Comparison of ENCODE assay signal across 32 cellular contexts in the genomic region with DNA sequence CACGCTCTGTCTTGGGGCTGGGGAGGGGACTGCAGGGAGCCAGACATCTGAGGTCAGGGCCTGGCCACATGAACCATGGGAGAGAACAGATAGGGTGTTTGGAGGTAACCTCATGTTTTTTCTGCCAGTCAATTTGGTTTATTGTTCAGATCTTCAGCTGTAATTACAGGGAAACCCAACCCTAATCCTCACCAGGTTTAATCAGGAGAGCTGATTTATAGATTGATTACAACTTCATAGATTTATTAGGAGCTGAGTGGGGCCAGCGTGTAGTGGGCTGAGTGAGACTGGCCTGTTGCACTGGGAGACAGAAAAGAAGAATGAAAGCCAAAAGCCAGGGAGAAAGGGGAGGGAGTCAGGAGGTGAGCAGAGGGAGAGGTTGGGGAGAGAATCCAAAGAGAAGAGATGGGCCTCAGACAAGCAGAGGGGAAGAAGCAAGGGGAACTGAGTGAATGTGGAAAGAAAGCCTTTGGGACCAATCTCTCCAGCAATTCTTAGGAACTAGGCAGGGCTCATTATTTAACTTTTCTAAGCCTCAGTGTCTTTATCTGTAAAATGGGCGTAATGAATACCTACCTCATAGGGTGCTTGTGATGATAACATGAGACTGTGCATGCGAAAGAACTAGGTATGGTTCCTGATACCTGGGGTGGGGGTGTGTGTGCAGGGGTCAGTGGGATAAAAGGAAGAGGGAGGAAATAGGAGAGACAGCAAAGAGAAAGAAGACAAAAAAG. TPM values are rescaled to one million over a fixed set of nuclear protein-coding genes. Genes with fewer than 3 reads are reported as not detected.
"Had no signal": no experiment of that assay in that cellular context is flagged by ENCODE, and none has a peak within 500 bp of the region (broad histone marks: within the 10 kb centered on the region; RNA-seq: fewer than 3 reads in every experiment).

No MANE protein-coding gene starts in this region.

- H3K4me1 ChIP-seq: ascending aorta, breast epithelium, colonic mucosa, foreskin keratinocyte had no signal

- H3K36me3 Mint-ChIP-seq: activated CD4-positive, alpha-beta memory T cell treated with anti-CD3 and anti-CD28 coated beads for 36 hours; activated CD8-positive, alpha-beta memory T cell treated with anti-CD3 and anti-CD28 coated beads, Interleukin-2, amount 10 ng/mL, durations not matched to agents 7 days and 5 days; activated naive CD4-positive, alpha-beta T cell treated with anti-CD3 and anti-CD28 coated beads, Interleukin-2, amount 10 ng/mL, durations not matched to agents 7 days and 5 days; activated naive CD4-positive, alpha-beta T cell treated with anti-CD3 and anti-CD28 coated beads, Interleukin-2, amount 50 U/mL, for 72 hours; activated naive CD8-positive, alpha-beta T cell treated with anti-CD3 and anti-CD28 coated beads, Interleukin-2, amount 10 ng/mL, durations not matched to agents 7 days and 5 days; brain had no signal

- H3K9me3 ChIP-seq: ascending aorta, breast epithelium, colonic mucosa, esophagus muscularis mucosa, gastrocnemius medialis, heart right ventricle had no signal

- H3K79me2 ChIP-seq: hepatocyte had no signal

- H3K4me1 Mint-ChIP-seq: activated B cell treated with CpG ODN at 0.5 μM for 24 hours; activated CD4-positive, alpha-beta T cell treated with anti-CD3 and anti-CD28 coated beads, Interleukin-2, amount 10 ng/mL, durations not matched to agents 24 days and 14 days; activated naive CD4-positive, alpha-beta T cell treated with anti-CD3 and anti-CD28 coated beads, Interleukin-2, amount 10 ng/mL, durations not matched to agents 7 days and 5 days; activated naive CD8-positive, alpha-beta T cell treated with anti-CD3 and anti-CD28 coated beads, Interleukin-2, amount 10 ng/mL, durations not matched to agents 7 days and 5 days had no signal

- H3K4me3 ChIP-seq: ascending aorta, breast epithelium, cardiac muscle cell, colonic mucosa, esophagus muscularis mucosa, gastrocnemius medialis, heart right ventricle, hepatocyte had no signal

- DNase-seq: activated B cell treated with CpG ODN at 0.5 μM for 24 hours; activated CD4-positive, alpha-beta memory T cell treated with anti-CD3 and anti-CD28 coated beads for 36 hours; activated CD4-positive, alpha-beta T cell treated with anti-CD3 and anti-CD28 coated beads, Interleukin-2, amount 10 ng/mL, durations not matched to agents 24 days and 14 days; activated CD8-positive, alpha-beta memory T cell treated with anti-CD3 and anti-CD28 coated beads, Interleukin-2, amount 10 ng/mL, durations not matched to agents 7 days and 5 days; activated CD8-positive, alpha-beta memory T cell treated with anti-CD3 and anti-CD28 coated beads, Interleukin-2, amount 50 U/mL, for 4 hours; activated CD8-positive, alpha-beta T cell treated with anti-CD3 and anti-CD28 coated beads, Interleukin-2, amount 10 ng/mL, durations not matched to agents 7 days and 5 days; activated gamma-delta T cell; activated naive CD4-positive, alpha-beta T cell; activated naive CD4-positive, alpha-beta T cell treated with anti-CD3 and anti-CD28 coated beads, Interleukin-2, amount 10 ng/mL, durations not matched to agents 7 days and 5 days; activated naive CD8-positive, alpha-beta T cell treated with anti-CD3 and anti-CD28 coated beads, Interleukin-2, amount 10 ng/mL, durations not matched to agents 7 days and 5 days; activated T-cell treated with anti-CD3 and anti-CD28 coated beads, Interleukin-2, amount 50 U/mL, for 1 hour; activated T-cell treated with anti-CD3 and anti-CD28 coated beads, Interleukin-2, amount 50 U/mL, for 72 hours; central memory CD4-positive, alpha-beta T cell; cerebellar nuclear complex; colonic mucosa; effector CD8-positive, alpha-beta T cell; erythroblast; foreskin keratinocyte; gastrocnemius medialis; heart right ventricle; T-helper 17 cell; T1000; WERI-Rb-1 had no signal

- H3K36me3 ChIP-seq: ascending aorta, breast epithelium, cardiac muscle cell, colonic mucosa, esophagus muscularis mucosa, gastrocnemius medialis, heart right ventricle, WERI-Rb-1 had no signal

- H3K9me3 Mint-ChIP-seq: activated B cell treated with CpG ODN at 0.5 μM for 24 hours; activated CD4-positive, alpha-beta memory T cell treated with anti-CD3 and anti-CD28 coated beads for 36 hours; activated CD4-positive, alpha-beta T cell treated with anti-CD3 and anti-CD28 coated beads, Interleukin-2, amount 10 ng/mL, durations not matched to agents 24 days and 14 days; activated naive CD4-positive, alpha-beta T cell treated with anti-CD3 and anti-CD28 coated beads, Interleukin-2, amount 10 ng/mL, durations not matched to agents 7 days and 5 days; activated naive CD4-positive, alpha-beta T cell treated with anti-CD3 and anti-CD28 coated beads, Interleukin-2, amount 50 U/mL, for 72 hours; activated naive CD8-positive, alpha-beta T cell treated with anti-CD3 and anti-CD28 coated beads, Interleukin-2, amount 10 ng/mL, durations not matched to agents 7 days and 5 days; activated T-cell treated with anti-CD3 and anti-CD28 coated beads, Interleukin-2, amount 50 U/mL, for 72 hours; T-helper 2 cell treated with Interferon-gamma antibody and Interleukin-4, amounts not matched to agents 5 μg/mL and 100 μg/mL, for 36 hours had no signal

- H3K4me3 Mint-ChIP-seq: activated B cell treated with CpG ODN at 0.5 μM for 24 hours; activated CD4-positive, alpha-beta memory T cell treated with anti-CD3 and anti-CD28 coated beads for 36 hours; activated CD4-positive, alpha-beta T cell treated with anti-CD3 and anti-CD28 coated beads, Interleukin-2, amount 10 ng/mL, durations not matched to agents 24 days and 14 days; activated CD8-positive, alpha-beta memory T cell treated with anti-CD3 and anti-CD28 coated beads, Interleukin-2, amount 10 ng/mL, durations not matched to agents 7 days and 5 days; activated CD8-positive, alpha-beta T cell treated with anti-CD3 and anti-CD28 coated beads, Interleukin-2, amount 10 ng/mL, durations not matched to agents 7 days and 5 days; activated naive CD4-positive, alpha-beta T cell treated with anti-CD3 and anti-CD28 coated beads, Interleukin-2, amount 10 ng/mL, durations not matched to agents 7 days and 5 days; activated naive CD8-positive, alpha-beta T cell treated with anti-CD3 and anti-CD28 coated beads, Interleukin-2, amount 10 ng/mL, durations not matched to agents 7 days and 5 days; activated T-cell treated with anti-CD3 and anti-CD28 coated beads, Interleukin-2, amount 50 U/mL, for 72 hours; T-helper 17 cell; T-helper 2 cell treated with Interferon-gamma antibody and Interleukin-4, amounts not matched to agents 5 μg/mL and 100 μg/mL, for 36 hours had no signal

- H3K27ac ChIP-seq: ascending aorta, breast epithelium, cardiac muscle cell, colonic mucosa, esophagus muscularis mucosa, foreskin keratinocyte, gastrocnemius medialis, heart right ventricle, hepatocyte, WERI-Rb-1 had no signal

- H2AFZ ChIP-seq: hepatocyte had no signal

- H3K27ac Mint-ChIP-seq: activated B cell treated with CpG ODN at 0.5 μM for 24 hours; activated CD4-positive, alpha-beta memory T cell treated with anti-CD3 and anti-CD28 coated beads for 36 hours; activated CD4-positive, alpha-beta T cell treated with anti-CD3 and anti-CD28 coated beads, Interleukin-2, amount 10 ng/mL, durations not matched to agents 24 days and 14 days; activated CD8-positive, alpha-beta memory T cell treated with anti-CD3 and anti-CD28 coated beads, Interleukin-2, amount 10 ng/mL, durations not matched to agents 7 days and 5 days; activated CD8-positive, alpha-beta T cell treated with anti-CD3 and anti-CD28 coated beads, Interleukin-2, amount 10 ng/mL, durations not matched to agents 7 days and 5 days; activated naive CD4-positive, alpha-beta T cell treated with anti-CD3 and anti-CD28 coated beads, Interleukin-2, amount 10 ng/mL, durations not matched to agents 7 days and 5 days; activated naive CD4-positive, alpha-beta T cell treated with anti-CD3 and anti-CD28 coated beads, Interleukin-2, amount 50 U/mL, for 72 hours; activated naive CD8-positive, alpha-beta T cell treated with anti-CD3 and anti-CD28 coated beads, Interleukin-2, amount 10 ng/mL, durations not matched to agents 7 days and 5 days; activated T-cell treated with anti-CD3 and anti-CD28 coated beads, Interleukin-2, amount 50 U/mL, for 72 hours; T-helper 17 cell; T-helper 2 cell treated with Interferon-gamma antibody and Interleukin-4, amounts not matched to agents 5 μg/mL and 100 μg/mL, for 36 hours had no signal

- H3K27me3 ChIP-seq: ascending aorta, breast epithelium, cardiac muscle cell, colonic mucosa, esophagus muscularis mucosa, gastrocnemius medialis, heart right ventricle, hepatocyte had no signal

- H3K4me2 ChIP-seq: hepatocyte had no signal

RNA-seq across cellular contexts. Expression of gene STUM, which starts 17.0 kb away (rescaled TPM):
- total RNA-seq: activated CD4-positive, alpha-beta memory T cell treated with anti-CD3 and anti-CD28 coated beads for 36 hours; activated CD4-positive, alpha-beta T cell treated with anti-CD3 and anti-CD28 coated beads, Interleukin-2, amount 10 ng/mL, durations not matched to agents 24 days and 14 days; activated CD8-positive, alpha-beta memory T cell treated with anti-CD3 and anti-CD28 coated beads for 36 hours; activated CD8-positive, alpha-beta memory T cell treated with anti-CD3 and anti-CD28 coated beads, Interleukin-2, amount 10 ng/mL, durations not matched to agents 7 days and 5 days; activated CD8-positive, alpha-beta T cell treated with anti-CD3 and anti-CD28 coated beads, Interleukin-2, amount 10 ng/mL, durations not matched to agents 7 days and 5 days; activated naive CD4-positive, alpha-beta T cell treated with anti-CD3 and anti-CD28 coated beads, Interleukin-2, amount 50 U/mL, for 72 hours; activated naive CD8-positive, alpha-beta T cell treated with anti-CD3 and anti-CD28 coated beads, Interleukin-2, amount 10 ng/mL, durations not matched to agents 7 days and 5 days; activated T-cell treated with anti-CD3 and anti-CD28 coated beads, Interleukin-2, amount 50 U/mL, for 72 hours; foreskin keratinocyte; T-helper 17 cell had no signal
- polyA plus RNA-seq: foreskin keratinocyte, hepatocyte had no signal
